ENCODE assay signal across 19 cellular contexts in genomic region chr10:103336370-103336769, GRCh38. TPM values are rescaled to one million over a fixed set of nuclear protein-coding genes. Genes with fewer than 3 reads are reported as not detected.
"Had no signal": no experiment of that assay in that cellular context is flagged by ENCODE, and none has a peak within 500 bp of the region (broad histone marks: within the 10 kb centered on the region; RNA-seq: fewer than 3 reads in every experiment).

No MANE protein-coding gene starts in this region.

- H3K27ac ChIP-seq: RWPE1 had no signal

- H3K4me2 ChIP-seq: SK-N-SH had no signal

- H3K27me3 ChIP-seq: MG63 had no signal

- H3K9ac ChIP-seq: SK-N-SH had no signal

- H3K9me3 ChIP-seq: MG63, SK-N-SH had no signal

- DNase-seq: Karpas-422, KG1, MG63, NCI-H1092 treated with DMSO at 0.1 percent for 48 hours, NCI-H1436, NCI-H187, NCI-H2029, NCI-H2171, NCI-H226, NCI-H446, NCI-H510A, NCI-H524 treated with DMSO at 0.1 percent for 48 hours, NCI-H69, NCI-H774, SHP77, SK-N-SH, SW 1271 had no signal

- H3K4me3 ChIP-seq: MG63 had no signal

- H3K9me2 ChIP-seq: SK-N-SH had no signal

RNA-seq across cellular contexts. Expression of gene INA, which starts 59.4 kb away (rescaled TPM):
- total RNA-seq: HT1080 had no signal
